Comparison of ENCODE assay signal across 8 cellular contexts in genomic region chr9:135479469-135480052, GRCh38. TPM values are rescaled to one million over a fixed set of nuclear protein-coding genes. Genes with fewer than 3 reads are reported as not detected.
DNase-seq lines count a peak whose midpoint lies in the region; ATAC-seq and TF ChIP-seq lines count a peak whose summit lies in the region.

A gene with protein sequence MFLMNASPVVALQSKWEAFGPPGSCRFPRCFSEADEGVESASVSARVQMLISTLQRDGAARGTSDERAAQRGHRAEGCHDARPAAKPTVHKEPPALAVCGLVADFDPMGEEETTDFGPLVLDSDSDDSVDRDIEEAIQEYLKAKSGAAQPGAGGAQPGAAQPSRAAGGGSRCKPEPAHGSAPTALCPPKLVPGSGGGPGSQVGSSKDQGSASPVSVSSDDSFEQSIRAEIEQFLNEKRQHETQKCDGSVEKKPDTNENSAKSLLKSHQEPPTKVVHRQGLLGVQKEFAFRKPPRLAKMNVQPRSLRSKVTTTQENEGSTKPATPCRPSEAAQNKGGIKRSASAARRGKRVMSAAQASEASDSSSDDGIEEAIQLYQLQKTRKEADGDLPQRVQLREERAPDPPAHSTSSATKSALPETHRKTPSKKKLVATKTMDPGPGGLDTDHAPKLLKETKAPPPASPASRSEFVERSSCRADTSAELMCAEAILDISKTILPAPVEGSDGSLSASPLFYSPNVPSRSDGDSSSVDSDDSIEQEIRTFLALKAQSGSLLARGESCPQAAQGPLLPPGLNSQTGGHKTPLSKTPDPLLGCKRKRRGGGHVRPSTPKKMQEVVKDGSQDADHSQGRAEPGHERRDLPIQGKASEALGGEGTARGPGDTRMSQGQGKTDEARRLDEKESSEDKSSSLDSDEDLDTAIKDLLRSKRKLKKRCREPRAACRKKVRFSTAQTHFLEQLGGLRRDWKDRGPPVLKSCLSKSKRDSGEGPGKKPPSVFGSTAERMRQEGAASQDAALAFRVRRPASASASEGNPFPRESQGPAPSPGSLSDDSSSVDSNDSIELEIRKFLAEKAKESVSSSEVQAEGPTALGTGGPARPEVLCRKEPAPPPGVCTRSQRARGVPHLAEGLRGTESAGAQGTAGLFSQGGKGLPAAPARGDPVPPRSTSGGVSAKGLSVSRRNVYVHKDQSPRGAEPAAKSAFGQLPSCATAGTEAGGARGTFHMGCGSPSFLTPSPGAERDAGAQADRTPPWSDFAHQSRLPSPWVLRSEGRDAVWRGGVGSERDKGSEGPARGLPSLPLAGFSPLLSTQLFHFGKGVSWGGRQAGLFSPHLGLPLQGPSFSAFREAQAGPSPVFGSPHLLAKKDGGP (N-terminal part only) (plus strand): TSS chr9:135479782. CDS start chr9:135484511, 4,729 bp downstream.

- peak within 1 kb of the TSS; percentile 42 for H3K4me2 ChIP-seq in KMS-11

- H4K20me1 ChIP-seq in KMS-11 (ENCODE audit: insufficient read depth), result no peaks in the 10 kb centered on the region

- CTCF ChIA-PET in CD8-positive, alpha-beta memory T cell (lab: Charles Lee), result no interaction called here

- H3K36me3 ChIP-seq in CD8-positive, alpha-beta memory T cell (ENCODE audit: insufficient read depth, low read length), result no peaks in the 10 kb centered on the region
- H3K36me3 ChIP-seq in KMS-11 (ENCODE audit: insufficient read depth) (no peaks in the 10 kb centered on the region), left lung (peaks cover 0 to 9% of the 10 kb centered on the region in 2 donors)

- H3K4me3 ChIP-seq in CD8-positive, alpha-beta memory T cell (ENCODE audit: low read length), result peak within 1 kb of the TSS; percentile 37
- H3K4me3 ChIP-seq in KMS-11 (IDR thresholded peaks at IDR 0.05; ENCODE audit: insufficient read depth, low read depth, low read length) (no peak within 1 kb of the TSS), cardiac fibroblast (replicated peaks in 1 of 2; ENCODE audit: low read depth in 2 of 2, low read length in 2 of 2) (peak within 1 kb of the TSS; percentile 73 to 80), left lung (peak within 1 kb of the TSS; percentile 66 to 79)

- H3K9me3 ChIP-seq in CD8-positive, alpha-beta memory T cell (ENCODE audit: low read length), result no peaks in the 10 kb centered on the region
- no peaks in the 10 kb centered on the region for H3K9me3 ChIP-seq in left lung

- peaks cover 20% of the 10 kb centered on the region for H3K27me3 ChIP-seq in CD8-positive, alpha-beta memory T cell (ENCODE audit: insufficient read depth, low read length, poor library complexity, severe bottlenecking)
- peaks cover 46% of the 10 kb centered on the region for H3K27me3 ChIP-seq in KMS-11 (ENCODE audit: insufficient read depth, low read depth)
- peaks cover 0 to 40% of the 10 kb centered on the region in 2 donors for H3K27me3 ChIP-seq in left lung

- TF ChIP-seq CTCF in KMS-11 (conservative IDR thresholded peaks at IDR 0.05; ENCODE audit: low read depth, low read length) (no peak), cardiac fibroblast (IDR thresholded peaks at IDR 0.05; ENCODE audit: low read depth, low read length) (no peak), left lung (IDR thresholded peaks at IDR 0.05) (no peak)

- H3K79me2 ChIP-seq in KMS-11 (ENCODE audit: insufficient read depth, low read depth), result no peaks in the 10 kb centered on the region

- ATAC-seq in left lung (peak; percentile 7), HG03045 (IDR thresholded peaks at IDR 0.05; ENCODE audit: unreplicated experiment) (no peak)

- H3K9me3 Mint-ChIP-seq in CD8-positive, alpha-beta memory T cell, result no peaks in the 10 kb centered on the region

- POLR2A ChIA-PET in CD8-positive, alpha-beta memory T cell (lab: Charles Lee), result no interaction called here

- peak within 1 kb of the TSS in 3 of 8 donors; percentile 10 to 83 (median 68) for H3K27ac Mint-ChIP-seq in CD8-positive, alpha-beta memory T cell

- H3K4me1 Mint-ChIP-seq in CD8-positive, alpha-beta memory T cell, result peaks cover 5 to 24% (median 9%) of the 10 kb centered on the region in 3 donors

- peaks cover 0 to 2% (median 0%) of the 10 kb centered on the region in 3 donors for H3K36me3 Mint-ChIP-seq in CD8-positive, alpha-beta memory T cell

- DNase-seq in CD8-positive, alpha-beta memory T cell, result peak in 1 of 5 donors; percentile 18
- no peak for DNase-seq in cardiac fibroblast (ENCODE audit: low read depth in 2 of 2)
- peak in 1 of 2 donors; percentile 83 for DNase-seq in left lung
- no peak for DNase-seq in SIG-M5 (lab: John Stamatoyannopoulos, UW)
- no peak for DNase-seq in posterior vena cava (ENCODE audit: low spot score)

- H3K4me3 Mint-ChIP-seq in CD8-positive, alpha-beta memory T cell, result peak within 1 kb of the TSS; percentile 77 to 90 (median 86)

- intact Hi-C loops in left lung (cut with DNase I) (no loop called here), posterior vena cava (cut with DNase I) (no loop called here)

- H3K9ac ChIP-seq in KMS-11, result no peak within 1 kb of the TSS

- H2AFZ ChIP-seq in KMS-11 (ENCODE audit: low read depth), result peak within 1 kb of the TSS; percentile 52

- H3K4me1 ChIP-seq in CD8-positive, alpha-beta memory T cell (ENCODE audit: insufficient read depth, low read length), result peaks cover 13% of the 10 kb centered on the region
- H3K4me1 ChIP-seq in KMS-11 (ENCODE audit: low read depth, poor library complexity, severe bottlenecking) (no peaks in the 10 kb centered on the region), left lung (peaks cover 10 to 21% of the 10 kb centered on the region in 2 donors)

- H3K27ac ChIP-seq in CD8-positive, alpha-beta memory T cell (ENCODE audit: low read depth, low read length), result peak within 1 kb of the TSS; percentile 47
- H3K27ac ChIP-seq in KMS-11, result no peak within 1 kb of the TSS
- peak within 1 kb of the TSS; percentile 79 to 85 for H3K27ac ChIP-seq in left lung
- H3K27ac ChIP-seq in temporal lobe (ENCODE audit: low read depth, low read length), result no peak within 1 kb of the TSS

- H3K27me3 Mint-ChIP-seq in CD8-positive, alpha-beta memory T cell, result peaks cover 46 to 52% of the 10 kb centered on the region in 2 donors

RNA-seq across cellular contexts. Expression of the gene that starts here (rescaled TPM):
- total RNA-seq in CD8-positive, alpha-beta memory T cell, result under 1 TPM; 0.59 to 0.84 TPM
- polyA plus RNA-seq in CD8-positive, alpha-beta memory T cell, result 0.47 TPM
- total RNA-seq in left lung (10 to 100 TPM; 18.1 to 20.7 TPM), temporal lobe (27.3 TPM), posterior vena cava (1 to 10 TPM; 8.0 to 8.9 TPM)

Comparison
In these comparisons a context has a peak if more than half of its experiments do, and no peak if none do; other contexts are left out.
1. RNA of the gene that starts here (total RNA-seq): 27.3 TPM in temporal lobe (single experiment), 18.1 to 20.7 TPM in left lung and 8.0 to 8.9 TPM in posterior vena cava; 0.59 to 0.84 TPM in CD8-positive, alpha-beta memory T cell; every median in the first group is over 4 times any median in the second.
2. H3K27ac ChIP-seq: peak in CD8-positive, alpha-beta memory T cell (single experiment) and left lung (2 of 2); none in KMS-11 (single experiment) and temporal lobe (single experiment).